In the genomic region with DNA sequence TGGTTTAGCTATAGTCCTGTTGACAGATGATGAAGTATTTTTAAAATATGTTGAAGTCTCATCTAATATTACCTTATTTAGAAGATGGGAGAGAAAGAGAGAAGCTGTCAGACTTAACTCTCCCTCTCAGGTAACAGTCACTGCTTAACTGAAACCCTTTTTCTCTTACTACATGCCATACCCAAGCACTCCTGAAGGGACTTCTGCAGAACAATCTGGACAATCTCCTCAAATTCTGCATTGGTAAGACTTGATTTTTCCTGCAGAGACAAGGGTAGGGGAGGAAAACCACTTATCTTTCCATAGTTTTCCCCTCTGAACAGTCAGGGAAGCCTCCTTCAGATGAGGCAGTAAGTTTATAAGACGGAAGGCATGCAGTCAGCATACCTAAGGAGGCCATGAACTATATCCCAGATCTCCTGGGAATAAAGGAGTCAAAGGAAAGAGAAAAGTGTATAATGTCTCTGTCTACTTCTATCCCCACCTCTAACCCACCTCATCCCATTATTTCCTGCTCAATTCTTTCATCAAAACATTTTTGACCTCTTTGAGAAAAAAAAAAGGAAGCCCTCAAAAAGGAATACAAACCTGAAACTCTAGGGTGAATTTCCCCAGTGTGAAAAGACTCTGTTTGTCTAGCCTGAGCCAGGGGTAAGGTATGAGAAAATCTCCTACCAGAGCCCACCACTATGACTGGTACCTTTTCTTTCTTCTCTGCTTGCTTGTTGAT, we compare ENCODE assay signal across 1 cellular context.
TF ChIP-seq lines count a peak whose summit lies in the region.

No MANE protein-coding gene starts in this region.

TF ChIP-seq in IMR-90, 13 proteins besides CTCF, POLR2A, EP300 and RAD21:
- TF ChIP-seq, protein P1, sequence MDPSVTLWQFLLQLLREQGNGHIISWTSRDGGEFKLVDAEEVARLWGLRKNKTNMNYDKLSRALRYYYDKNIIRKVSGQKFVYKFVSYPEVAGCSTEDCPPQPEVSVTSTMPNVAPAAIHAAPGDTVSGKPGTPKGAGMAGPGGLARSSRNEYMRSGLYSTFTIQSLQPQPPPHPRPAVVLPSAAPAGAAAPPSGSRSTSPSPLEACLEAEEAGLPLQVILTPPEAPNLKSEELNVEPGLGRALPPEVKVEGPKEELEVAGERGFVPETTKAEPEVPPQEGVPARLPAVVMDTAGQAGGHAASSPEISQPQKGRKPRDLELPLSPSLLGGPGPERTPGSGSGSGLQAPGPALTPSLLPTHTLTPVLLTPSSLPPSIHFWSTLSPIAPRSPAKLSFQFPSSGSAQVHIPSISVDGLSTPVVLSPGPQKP (IDR thresholded peaks at IDR 0.05; ENCODE audit: borderline replicate concordance, low read depth, low read length): no peak
- TF ChIP-seq MAZ (IDR thresholded peaks at IDR 0.05; ENCODE audit: borderline replicate concordance, low read depth, low read length): no peak
- TF ChIP-seq SMC3 (IDR thresholded peaks at IDR 0.05; ENCODE audit: low read depth, low read length): no peak
- TF ChIP-seq BHLHE40 (IDR thresholded peaks at IDR 0.05; ENCODE audit: low read depth, low read length): no peak
- TF ChIP-seq MAFK (IDR thresholded peaks at IDR 0.05; ENCODE audit: low read depth, low read length): no peak
- TF ChIP-seq FOS (IDR thresholded peaks at IDR 0.05; ENCODE audit: low read depth, low read length): no peak
- no peak for TF ChIP-seq CHD1 (IDR thresholded peaks at IDR 0.05; ENCODE audit: low read depth, low read length)
- TF ChIP-seq RFX5 (IDR thresholded peaks at IDR 0.05; ENCODE audit: low read depth, low read length): no peak
- TF ChIP-seq MXI1 (IDR thresholded peaks at IDR 0.05; ENCODE audit: borderline replicate concordance, low read depth, low read length): no peak
- no peak for TF ChIP-seq NFE2L2 (IDR thresholded peaks at IDR 0.05; ENCODE audit: low read depth, low read length)
- TF ChIP-seq CEBPB (IDR thresholded peaks at IDR 0.05; ENCODE audit: low read depth, low read length): no peak
- TF ChIP-seq, protein P2, sequence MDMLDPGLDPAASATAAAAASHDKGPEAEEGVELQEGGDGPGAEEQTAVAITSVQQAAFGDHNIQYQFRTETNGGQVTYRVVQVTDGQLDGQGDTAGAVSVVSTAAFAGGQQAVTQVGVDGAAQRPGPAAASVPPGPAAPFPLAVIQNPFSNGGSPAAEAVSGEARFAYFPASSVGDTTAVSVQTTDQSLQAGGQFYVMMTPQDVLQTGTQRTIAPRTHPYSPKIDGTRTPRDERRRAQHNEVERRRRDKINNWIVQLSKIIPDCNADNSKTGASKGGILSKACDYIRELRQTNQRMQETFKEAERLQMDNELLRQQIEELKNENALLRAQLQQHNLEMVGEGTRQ (IDR thresholded peaks at IDR 0.05; ENCODE audit: low read depth, low read length): no peak
- TF ChIP-seq RCOR1 (IDR thresholded peaks at IDR 0.05; ENCODE audit: insufficient replicate concordance, low read length): no peak
